ENCODE assay signal across 1 cellular context in the genomic region with DNA sequence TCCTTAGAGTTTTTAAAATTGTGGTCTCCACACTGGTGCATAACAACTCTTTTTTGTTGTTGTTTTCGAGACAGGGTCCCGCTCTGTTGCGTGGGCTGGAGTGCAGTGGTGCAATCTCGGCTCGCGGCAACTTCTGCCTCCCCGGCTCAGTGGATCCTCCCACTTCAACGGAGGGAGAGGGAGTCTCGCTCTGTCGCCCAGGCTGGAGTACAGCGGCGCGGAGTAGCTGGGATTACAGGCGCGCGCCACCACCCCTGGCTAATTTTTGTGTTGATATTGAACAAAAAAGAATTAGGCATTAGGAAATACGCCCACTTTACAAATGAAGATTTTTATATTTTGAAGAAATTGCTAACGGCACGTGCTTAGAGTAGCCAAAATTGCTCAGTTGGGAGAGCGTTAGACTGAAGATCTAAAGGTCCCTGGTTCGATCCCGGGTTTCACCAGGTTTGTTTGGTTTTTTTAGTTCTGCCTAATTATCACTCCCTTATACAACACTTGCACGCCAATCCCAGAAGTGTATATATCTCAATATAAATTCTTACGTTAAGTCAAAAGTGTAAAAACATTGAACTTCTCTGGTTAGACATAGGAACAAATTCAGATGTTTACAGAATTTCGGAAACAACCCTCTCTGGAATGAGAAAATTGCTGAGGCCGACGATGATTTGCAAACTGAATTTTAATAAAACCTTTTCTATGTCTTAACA.
TF ChIP-seq lines count a peak whose summit lies in the region.

No MANE protein-coding gene starts in this region.

TF ChIP-seq in K562, 482 proteins besides CTCF, POLR2A, EP300 and RAD21 (continued from another document and continues in another):
- TF ChIP-seq, protein P1, sequence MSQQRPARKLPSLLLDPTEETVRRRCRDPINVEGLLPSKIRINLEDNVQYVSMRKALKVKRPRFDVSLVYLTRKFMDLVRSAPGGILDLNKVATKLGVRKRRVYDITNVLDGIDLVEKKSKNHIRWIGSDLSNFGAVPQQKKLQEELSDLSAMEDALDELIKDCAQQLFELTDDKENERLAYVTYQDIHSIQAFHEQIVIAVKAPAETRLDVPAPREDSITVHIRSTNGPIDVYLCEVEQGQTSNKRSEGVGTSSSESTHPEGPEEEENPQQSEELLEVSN (IDR thresholded peaks at IDR 0.05; ENCODE audit: borderline replicate concordance in 1 of 2, extremely low read depth in 1 of 2, insufficient read depth in 1 of 2, insufficient read length in 1 of 2, low read depth in 1 of 2, low read length in 1 of 2, poor library complexity in 1 of 2, severe bottlenecking in 1 of 2) = peak; percentile 32 to 76
- no peak for TF ChIP-seq MEF2D (tag; conservative IDR thresholded peaks at IDR 0.05; ENCODE audit: low read depth)
- TF ChIP-seq TEAD4 (IDR thresholded peaks at IDR 0.05; ENCODE audit: low read length) = peak; percentile 53; the same call in 1 of the 2 replicates
- no peak for TF ChIP-seq TEAD4 (CRISPR knock-in tag; IDR thresholded peaks at IDR 0.05; ENCODE audit: borderline replicate concordance)
- no peak for TF ChIP-seq ZNF445 (CRISPR knock-in tag; IDR thresholded peaks at IDR 0.05; ENCODE audit: low read depth)
- TF ChIP-seq ZNF134 (CRISPR knock-in tag; conservative IDR thresholded peaks at IDR 0.05) = no peak
- TF ChIP-seq SRF (CRISPR knock-in tag; IDR thresholded peaks at IDR 0.05) = peak in 1 of 2 experiments; percentile 81; a peak in 2 of 4 replicates
- no peak for TF ChIP-seq GTF2A2 (tag; IDR thresholded peaks at IDR 0.05)
- no peak; the same call in 1 of the 2 replicates for TF ChIP-seq STAT5A (IDR thresholded peaks at IDR 0.05; ENCODE audit: borderline replicate concordance, low read length)
- TF ChIP-seq, protein P2, sequence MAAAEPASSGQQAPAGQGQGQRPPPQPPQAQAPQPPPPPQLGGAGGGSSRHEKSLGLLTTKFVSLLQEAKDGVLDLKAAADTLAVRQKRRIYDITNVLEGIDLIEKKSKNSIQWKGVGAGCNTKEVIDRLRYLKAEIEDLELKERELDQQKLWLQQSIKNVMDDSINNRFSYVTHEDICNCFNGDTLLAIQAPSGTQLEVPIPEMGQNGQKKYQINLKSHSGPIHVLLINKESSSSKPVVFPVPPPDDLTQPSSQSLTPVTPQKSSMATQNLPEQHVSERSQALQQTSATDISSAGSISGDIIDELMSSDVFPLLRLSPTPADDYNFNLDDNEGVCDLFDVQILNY (CRISPR knock-in tag; IDR thresholded peaks at IDR 0.05) = 0 out of 2 replicates have a peak, but pooled peaks have one; percentile 38
- TF ChIP-seq JUNB (CRISPR knock-in tag; conservative IDR thresholded peaks at IDR 0.05) = no peak
- TF ChIP-seq, protein P3, sequence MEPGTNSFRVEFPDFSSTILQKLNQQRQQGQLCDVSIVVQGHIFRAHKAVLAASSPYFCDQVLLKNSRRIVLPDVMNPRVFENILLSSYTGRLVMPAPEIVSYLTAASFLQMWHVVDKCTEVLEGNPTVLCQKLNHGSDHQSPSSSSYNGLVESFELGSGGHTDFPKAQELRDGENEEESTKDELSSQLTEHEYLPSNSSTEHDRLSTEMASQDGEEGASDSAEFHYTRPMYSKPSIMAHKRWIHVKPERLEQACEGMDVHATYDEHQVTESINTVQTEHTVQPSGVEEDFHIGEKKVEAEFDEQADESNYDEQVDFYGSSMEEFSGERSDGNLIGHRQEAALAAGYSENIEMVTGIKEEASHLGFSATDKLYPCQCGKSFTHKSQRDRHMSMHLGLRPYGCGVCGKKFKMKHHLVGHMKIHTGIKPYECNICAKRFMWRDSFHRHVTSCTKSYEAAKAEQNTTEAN (CRISPR knock-in tag; IDR thresholded peaks at IDR 0.05) = no peak
- peak; percentile 46; the same call in 1 of the 2 replicates for TF ChIP-seq BACH1 (tag; IDR thresholded peaks at IDR 0.05)
- TF ChIP-seq, protein P4, sequence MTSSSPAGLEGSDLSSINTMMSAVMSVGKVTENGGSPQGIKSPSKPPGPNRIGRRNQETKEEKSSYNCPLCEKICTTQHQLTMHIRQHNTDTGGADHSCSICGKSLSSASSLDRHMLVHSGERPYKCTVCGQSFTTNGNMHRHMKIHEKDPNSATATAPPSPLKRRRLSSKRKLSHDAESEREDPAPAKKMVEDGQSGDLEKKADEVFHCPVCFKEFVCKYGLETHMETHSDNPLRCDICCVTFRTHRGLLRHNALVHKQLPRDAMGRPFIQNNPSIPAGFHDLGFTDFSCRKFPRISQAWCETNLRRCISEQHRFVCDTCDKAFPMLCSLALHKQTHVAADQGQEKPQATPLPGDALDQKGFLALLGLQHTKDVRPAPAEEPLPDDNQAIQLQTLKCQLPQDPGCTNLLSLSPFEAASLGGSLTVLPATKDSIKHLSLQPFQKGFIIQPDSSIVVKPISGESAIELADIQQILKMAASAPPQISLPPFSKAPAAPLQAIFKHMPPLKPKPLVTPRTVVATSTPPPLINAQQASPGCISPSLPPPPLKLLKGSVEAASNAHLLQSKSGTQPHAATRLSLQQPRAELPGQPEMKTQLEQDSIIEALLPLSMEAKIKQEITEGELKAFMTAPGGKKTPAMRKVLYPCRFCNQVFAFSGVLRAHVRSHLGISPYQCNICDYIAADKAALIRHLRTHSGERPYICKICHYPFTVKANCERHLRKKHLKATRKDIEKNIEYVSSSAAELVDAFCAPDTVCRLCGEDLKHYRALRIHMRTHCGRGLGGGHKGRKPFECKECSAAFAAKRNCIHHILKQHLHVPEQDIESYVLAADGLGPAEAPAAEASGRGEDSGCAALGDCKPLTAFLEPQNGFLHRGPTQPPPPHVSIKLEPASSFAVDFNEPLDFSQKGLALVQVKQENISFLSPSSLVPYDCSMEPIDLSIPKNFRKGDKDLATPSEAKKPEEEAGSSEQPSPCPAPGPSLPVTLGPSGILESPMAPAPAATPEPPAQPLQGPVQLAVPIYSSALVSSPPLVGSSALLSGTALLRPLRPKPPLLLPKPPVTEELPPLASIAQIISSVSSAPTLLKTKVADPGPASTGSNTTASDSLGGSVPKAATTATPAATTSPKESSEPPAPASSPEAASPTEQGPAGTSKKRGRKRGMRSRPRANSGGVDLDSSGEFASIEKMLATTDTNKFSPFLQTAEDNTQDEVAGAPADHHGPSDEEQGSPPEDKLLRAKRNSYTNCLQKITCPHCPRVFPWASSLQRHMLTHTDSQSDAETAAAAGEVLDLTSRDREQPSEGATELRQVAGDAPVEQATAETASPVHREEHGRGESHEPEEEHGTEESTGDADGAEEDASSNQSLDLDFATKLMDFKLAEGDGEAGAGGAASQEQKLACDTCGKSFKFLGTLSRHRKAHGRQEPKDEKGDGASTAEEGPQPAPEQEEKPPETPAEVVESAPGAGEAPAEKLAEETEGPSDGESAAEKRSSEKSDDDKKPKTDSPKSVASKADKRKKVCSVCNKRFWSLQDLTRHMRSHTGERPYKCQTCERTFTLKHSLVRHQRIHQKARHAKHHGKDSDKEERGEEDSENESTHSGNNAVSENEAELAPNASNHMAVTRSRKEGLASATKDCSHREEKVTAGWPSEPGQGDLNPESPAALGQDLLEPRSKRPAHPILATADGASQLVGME (CRISPR knock-in tag; IDR thresholded peaks at IDR 0.05) = no peak
- TF ChIP-seq CBFA2T3 (IDR thresholded peaks at IDR 0.05) = no peak; the same call in 1 of the 2 replicates
- TF ChIP-seq, protein P5, sequence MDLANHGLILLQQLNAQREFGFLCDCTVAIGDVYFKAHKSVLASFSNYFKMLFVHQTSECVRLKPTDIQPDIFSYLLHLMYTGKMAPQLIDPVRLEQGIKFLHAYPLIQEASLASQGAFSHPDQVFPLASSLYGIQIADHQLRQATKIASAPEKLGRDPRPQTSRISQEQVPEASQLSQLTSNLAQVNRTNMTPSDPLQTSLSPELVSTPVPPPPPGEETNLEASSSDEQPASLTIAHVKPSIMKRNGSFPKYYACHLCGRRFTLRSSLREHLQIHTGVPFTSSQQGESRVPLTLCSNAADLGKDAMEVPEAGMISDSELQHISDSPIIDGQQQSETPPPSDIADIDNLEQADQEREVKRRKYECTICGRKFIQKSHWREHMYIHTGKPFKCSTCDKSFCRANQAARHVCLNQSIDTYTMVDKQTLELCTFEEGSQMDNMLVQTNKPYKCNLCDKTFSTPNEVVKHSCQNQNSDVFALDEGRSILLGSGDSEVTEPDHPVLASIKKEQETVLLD (IDR thresholded peaks at IDR 0.05) = peak; percentile 72
- TF ChIP-seq ZNF778 (CRISPR knock-in tag; IDR thresholded peaks at IDR 0.05) = no peak
- TF ChIP-seq, protein P6, sequence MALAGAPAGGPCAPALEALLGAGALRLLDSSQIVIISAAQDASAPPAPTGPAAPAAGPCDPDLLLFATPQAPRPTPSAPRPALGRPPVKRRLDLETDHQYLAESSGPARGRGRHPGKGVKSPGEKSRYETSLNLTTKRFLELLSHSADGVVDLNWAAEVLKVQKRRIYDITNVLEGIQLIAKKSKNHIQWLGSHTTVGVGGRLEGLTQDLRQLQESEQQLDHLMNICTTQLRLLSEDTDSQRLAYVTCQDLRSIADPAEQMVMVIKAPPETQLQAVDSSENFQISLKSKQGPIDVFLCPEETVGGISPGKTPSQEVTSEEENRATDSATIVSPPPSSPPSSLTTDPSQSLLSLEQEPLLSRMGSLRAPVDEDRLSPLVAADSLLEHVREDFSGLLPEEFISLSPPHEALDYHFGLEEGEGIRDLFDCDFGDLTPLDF (CRISPR knock-in tag; IDR thresholded peaks at IDR 0.05) = peak; percentile 59
- TF ChIP-seq CTBP1 (IDR thresholded peaks at IDR 0.05; ENCODE audit: borderline replicate concordance) = peak; percentile 54; the same call in 1 of the 2 replicates
- no peak for TF ChIP-seq ZFPM2 (CRISPR knock-in tag; IDR thresholded peaks at IDR 0.05)
- TF ChIP-seq, protein P7, sequence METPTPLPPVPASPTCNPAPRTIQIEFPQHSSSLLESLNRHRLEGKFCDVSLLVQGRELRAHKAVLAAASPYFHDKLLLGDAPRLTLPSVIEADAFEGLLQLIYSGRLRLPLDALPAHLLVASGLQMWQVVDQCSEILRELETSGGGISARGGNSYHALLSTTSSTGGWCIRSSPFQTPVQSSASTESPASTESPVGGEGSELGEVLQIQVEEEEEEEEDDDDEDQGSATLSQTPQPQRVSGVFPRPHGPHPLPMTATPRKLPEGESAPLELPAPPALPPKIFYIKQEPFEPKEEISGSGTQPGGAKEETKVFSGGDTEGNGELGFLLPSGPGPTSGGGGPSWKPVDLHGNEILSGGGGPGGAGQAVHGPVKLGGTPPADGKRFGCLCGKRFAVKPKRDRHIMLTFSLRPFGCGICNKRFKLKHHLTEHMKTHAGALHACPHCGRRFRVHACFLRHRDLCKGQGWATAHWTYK (CRISPR knock-in tag; IDR thresholded peaks at IDR 0.05) = no peak
- TF ChIP-seq, protein P8, sequence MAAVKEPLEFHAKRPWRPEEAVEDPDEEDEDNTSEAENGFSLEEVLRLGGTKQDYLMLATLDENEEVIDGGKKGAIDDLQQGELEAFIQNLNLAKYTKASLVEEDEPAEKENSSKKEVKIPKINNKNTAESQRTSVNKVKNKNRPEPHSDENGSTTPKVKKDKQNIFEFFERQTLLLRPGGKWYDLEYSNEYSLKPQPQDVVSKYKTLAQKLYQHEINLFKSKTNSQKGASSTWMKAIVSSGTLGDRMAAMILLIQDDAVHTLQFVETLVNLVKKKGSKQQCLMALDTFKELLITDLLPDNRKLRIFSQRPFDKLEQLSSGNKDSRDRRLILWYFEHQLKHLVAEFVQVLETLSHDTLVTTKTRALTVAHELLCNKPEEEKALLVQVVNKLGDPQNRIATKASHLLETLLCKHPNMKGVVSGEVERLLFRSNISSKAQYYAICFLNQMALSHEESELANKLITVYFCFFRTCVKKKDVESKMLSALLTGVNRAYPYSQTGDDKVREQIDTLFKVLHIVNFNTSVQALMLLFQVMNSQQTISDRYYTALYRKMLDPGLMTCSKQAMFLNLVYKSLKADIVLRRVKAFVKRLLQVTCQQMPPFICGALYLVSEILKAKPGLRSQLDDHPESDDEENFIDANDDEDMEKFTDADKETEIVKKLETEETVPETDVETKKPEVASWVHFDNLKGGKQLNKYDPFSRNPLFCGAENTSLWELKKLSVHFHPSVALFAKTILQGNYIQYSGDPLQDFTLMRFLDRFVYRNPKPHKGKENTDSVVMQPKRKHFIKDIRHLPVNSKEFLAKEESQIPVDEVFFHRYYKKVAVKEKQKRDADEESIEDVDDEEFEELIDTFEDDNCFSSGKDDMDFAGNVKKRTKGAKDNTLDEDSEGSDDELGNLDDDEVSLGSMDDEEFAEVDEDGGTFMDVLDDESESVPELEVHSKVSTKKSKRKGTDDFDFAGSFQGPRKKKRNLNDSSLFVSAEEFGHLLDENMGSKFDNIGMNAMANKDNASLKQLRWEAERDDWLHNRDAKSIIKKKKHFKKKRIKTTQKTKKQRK (IDR thresholded peaks at IDR 0.05; ENCODE audit: borderline replicate concordance, low read depth, low read length) = no peak
- TF ChIP-seq, protein P9, sequence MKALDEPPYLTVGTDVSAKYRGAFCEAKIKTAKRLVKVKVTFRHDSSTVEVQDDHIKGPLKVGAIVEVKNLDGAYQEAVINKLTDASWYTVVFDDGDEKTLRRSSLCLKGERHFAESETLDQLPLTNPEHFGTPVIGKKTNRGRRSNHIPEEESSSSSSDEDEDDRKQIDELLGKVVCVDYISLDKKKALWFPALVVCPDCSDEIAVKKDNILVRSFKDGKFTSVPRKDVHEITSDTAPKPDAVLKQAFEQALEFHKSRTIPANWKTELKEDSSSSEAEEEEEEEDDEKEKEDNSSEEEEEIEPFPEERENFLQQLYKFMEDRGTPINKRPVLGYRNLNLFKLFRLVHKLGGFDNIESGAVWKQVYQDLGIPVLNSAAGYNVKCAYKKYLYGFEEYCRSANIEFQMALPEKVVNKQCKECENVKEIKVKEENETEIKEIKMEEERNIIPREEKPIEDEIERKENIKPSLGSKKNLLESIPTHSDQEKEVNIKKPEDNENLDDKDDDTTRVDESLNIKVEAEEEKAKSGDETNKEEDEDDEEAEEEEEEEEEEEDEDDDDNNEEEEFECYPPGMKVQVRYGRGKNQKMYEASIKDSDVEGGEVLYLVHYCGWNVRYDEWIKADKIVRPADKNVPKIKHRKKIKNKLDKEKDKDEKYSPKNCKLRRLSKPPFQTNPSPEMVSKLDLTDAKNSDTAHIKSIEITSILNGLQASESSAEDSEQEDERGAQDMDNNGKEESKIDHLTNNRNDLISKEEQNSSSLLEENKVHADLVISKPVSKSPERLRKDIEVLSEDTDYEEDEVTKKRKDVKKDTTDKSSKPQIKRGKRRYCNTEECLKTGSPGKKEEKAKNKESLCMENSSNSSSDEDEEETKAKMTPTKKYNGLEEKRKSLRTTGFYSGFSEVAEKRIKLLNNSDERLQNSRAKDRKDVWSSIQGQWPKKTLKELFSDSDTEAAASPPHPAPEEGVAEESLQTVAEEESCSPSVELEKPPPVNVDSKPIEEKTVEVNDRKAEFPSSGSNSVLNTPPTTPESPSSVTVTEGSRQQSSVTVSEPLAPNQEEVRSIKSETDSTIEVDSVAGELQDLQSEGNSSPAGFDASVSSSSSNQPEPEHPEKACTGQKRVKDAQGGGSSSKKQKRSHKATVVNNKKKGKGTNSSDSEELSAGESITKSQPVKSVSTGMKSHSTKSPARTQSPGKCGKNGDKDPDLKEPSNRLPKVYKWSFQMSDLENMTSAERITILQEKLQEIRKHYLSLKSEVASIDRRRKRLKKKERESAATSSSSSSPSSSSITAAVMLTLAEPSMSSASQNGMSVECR (CRISPR knock-in tag; IDR thresholded peaks at IDR 0.05) = no peak
- TF ChIP-seq, protein P10, sequence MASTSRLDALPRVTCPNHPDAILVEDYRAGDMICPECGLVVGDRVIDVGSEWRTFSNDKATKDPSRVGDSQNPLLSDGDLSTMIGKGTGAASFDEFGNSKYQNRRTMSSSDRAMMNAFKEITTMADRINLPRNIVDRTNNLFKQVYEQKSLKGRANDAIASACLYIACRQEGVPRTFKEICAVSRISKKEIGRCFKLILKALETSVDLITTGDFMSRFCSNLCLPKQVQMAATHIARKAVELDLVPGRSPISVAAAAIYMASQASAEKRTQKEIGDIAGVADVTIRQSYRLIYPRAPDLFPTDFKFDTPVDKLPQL (IDR thresholded peaks at IDR 0.05; ENCODE audit: extremely low read depth, insufficient read length) = no peak
- no peak for TF ChIP-seq ZBED1 (IDR thresholded peaks at IDR 0.05)
- no peak for TF ChIP-seq MYNN (IDR thresholded peaks at IDR 0.05)
- no peak for TF ChIP-seq MYNN (CRISPR knock-in tag; IDR thresholded peaks at IDR 0.05)
- peak; percentile 76; the same call in 1 of the 2 replicates for TF ChIP-seq GTF2E2 (tag; IDR thresholded peaks at IDR 0.05)
- no peak for TF ChIP-seq ZNF551 (CRISPR knock-in tag; IDR thresholded peaks at IDR 0.05)
